In the genomic region with DNA sequence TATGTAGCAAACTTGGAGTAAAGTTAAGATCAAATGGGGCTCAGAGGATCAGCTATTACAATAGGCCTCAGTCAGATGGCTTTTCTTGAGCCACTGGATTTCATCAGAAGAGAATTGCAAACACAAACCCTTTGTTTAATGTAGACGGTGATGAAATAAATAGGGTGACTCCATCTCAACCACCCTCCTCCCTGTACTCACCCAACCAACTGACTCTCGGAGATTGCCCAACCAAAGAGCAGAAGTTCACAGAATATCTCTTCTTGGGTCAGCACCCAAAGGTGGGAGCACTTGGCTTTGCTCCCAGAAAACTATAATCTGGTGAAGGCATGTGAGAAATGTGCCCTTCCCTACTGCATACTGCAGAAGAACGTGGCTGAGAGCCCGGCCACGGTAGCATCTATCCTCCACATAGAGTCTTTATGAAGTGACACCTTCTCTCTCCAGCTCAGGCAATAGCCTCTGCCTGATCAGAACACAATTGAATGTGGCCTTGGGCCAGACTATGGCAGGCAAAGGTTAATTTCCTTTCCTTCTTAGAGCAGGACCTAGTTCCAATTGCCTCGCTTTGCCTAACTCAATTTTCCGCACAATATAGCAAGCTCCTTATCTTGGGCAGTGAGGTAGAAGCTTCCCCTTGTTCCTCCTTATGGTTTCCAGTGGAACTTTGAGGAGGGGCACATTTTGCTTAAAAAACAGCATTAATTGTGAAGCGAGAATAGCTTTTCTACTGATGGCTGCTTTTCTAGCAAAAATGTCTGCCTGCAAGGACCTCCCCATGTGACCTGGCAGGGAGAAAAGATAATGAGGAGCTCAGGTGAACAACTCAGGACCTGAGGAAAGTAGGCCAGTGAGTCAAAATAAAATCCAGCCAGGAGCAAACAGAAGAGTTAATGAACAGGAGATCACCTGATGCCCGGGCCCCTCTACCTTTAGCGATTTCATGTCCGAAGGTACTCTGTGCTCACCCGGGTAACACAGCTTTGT, we compare ENCODE assay signal across 1 cellular context.
TF ChIP-seq lines count a peak whose summit lies in the region.

No MANE protein-coding gene starts in this region.

TF ChIP-seq in HepG2, 621 proteins besides CTCF, POLR2A, EP300 and RAD21 (continued from another document and continues in another):
- TF ChIP-seq, protein P1, sequence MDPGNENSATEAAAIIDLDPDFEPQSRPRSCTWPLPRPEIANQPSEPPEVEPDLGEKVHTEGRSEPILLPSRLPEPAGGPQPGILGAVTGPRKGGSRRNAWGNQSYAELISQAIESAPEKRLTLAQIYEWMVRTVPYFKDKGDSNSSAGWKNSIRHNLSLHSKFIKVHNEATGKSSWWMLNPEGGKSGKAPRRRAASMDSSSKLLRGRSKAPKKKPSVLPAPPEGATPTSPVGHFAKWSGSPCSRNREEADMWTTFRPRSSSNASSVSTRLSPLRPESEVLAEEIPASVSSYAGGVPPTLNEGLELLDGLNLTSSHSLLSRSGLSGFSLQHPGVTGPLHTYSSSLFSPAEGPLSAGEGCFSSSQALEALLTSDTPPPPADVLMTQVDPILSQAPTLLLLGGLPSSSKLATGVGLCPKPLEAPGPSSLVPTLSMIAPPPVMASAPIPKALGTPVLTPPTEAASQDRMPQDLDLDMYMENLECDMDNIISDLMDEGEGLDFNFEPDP (CRISPR knock-in tag; conservative IDR thresholded peaks at IDR 0.05) = no peak
- no peak for TF ChIP-seq U2AF2 (IDR thresholded peaks at IDR 0.05; ENCODE audit: low read depth, low read length)
- TF ChIP-seq, protein P2, sequence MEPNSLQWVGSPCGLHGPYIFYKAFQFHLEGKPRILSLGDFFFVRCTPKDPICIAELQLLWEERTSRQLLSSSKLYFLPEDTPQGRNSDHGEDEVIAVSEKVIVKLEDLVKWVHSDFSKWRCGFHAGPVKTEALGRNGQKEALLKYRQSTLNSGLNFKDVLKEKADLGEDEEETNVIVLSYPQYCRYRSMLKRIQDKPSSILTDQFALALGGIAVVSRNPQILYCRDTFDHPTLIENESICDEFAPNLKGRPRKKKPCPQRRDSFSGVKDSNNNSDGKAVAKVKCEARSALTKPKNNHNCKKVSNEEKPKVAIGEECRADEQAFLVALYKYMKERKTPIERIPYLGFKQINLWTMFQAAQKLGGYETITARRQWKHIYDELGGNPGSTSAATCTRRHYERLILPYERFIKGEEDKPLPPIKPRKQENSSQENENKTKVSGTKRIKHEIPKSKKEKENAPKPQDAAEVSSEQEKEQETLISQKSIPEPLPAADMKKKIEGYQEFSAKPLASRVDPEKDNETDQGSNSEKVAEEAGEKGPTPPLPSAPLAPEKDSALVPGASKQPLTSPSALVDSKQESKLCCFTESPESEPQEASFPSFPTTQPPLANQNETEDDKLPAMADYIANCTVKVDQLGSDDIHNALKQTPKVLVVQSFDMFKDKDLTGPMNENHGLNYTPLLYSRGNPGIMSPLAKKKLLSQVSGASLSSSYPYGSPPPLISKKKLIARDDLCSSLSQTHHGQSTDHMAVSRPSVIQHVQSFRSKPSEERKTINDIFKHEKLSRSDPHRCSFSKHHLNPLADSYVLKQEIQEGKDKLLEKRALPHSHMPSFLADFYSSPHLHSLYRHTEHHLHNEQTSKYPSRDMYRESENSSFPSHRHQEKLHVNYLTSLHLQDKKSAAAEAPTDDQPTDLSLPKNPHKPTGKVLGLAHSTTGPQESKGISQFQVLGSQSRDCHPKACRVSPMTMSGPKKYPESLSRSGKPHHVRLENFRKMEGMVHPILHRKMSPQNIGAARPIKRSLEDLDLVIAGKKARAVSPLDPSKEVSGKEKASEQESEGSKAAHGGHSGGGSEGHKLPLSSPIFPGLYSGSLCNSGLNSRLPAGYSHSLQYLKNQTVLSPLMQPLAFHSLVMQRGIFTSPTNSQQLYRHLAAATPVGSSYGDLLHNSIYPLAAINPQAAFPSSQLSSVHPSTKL (CRISPR knock-in tag; IDR thresholded peaks at IDR 0.05) = peak; percentile 99
- TF ChIP-seq KLF6 (CRISPR knock-in tag; IDR thresholded peaks at IDR 0.05) = no peak
- TF ChIP-seq, protein P3, sequence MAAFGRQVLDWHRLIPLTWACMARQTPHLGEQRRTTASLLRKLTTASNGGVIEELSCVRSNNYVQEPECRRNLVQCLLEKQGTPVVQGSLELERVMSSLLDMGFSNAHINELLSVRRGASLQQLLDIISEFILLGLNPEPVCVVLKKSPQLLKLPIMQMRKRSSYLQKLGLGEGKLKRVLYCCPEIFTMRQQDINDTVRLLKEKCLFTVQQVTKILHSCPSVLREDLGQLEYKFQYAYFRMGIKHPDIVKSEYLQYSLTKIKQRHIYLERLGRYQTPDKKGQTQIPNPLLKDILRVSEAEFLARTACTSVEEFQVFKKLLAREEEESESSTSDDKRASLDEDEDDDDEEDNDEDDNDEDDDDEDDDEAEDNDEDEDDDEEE (CRISPR knock-in tag; IDR thresholded peaks at IDR 0.05) = peak; percentile 31; the same call in 1 of the 2 replicates
- peak; percentile 51; the same call in 1 of the 2 replicates for TF ChIP-seq ZNF350 (CRISPR knock-in tag; IDR thresholded peaks at IDR 0.05; ENCODE audit: borderline replicate concordance, low read depth)
- TF ChIP-seq, protein P4, sequence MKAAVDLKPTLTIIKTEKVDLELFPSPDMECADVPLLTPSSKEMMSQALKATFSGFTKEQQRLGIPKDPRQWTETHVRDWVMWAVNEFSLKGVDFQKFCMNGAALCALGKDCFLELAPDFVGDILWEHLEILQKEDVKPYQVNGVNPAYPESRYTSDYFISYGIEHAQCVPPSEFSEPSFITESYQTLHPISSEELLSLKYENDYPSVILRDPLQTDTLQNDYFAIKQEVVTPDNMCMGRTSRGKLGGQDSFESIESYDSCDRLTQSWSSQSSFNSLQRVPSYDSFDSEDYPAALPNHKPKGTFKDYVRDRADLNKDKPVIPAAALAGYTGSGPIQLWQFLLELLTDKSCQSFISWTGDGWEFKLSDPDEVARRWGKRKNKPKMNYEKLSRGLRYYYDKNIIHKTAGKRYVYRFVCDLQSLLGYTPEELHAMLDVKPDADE (CRISPR knock-in tag; IDR thresholded peaks at IDR 0.05) = no peak
- no peak for TF ChIP-seq FOXA1 (IDR thresholded peaks at IDR 0.05)
- peak; percentile 82 for TF ChIP-seq FOXA1 (CRISPR knock-in tag; IDR thresholded peaks at IDR 0.05)
- TF ChIP-seq, protein P5, sequence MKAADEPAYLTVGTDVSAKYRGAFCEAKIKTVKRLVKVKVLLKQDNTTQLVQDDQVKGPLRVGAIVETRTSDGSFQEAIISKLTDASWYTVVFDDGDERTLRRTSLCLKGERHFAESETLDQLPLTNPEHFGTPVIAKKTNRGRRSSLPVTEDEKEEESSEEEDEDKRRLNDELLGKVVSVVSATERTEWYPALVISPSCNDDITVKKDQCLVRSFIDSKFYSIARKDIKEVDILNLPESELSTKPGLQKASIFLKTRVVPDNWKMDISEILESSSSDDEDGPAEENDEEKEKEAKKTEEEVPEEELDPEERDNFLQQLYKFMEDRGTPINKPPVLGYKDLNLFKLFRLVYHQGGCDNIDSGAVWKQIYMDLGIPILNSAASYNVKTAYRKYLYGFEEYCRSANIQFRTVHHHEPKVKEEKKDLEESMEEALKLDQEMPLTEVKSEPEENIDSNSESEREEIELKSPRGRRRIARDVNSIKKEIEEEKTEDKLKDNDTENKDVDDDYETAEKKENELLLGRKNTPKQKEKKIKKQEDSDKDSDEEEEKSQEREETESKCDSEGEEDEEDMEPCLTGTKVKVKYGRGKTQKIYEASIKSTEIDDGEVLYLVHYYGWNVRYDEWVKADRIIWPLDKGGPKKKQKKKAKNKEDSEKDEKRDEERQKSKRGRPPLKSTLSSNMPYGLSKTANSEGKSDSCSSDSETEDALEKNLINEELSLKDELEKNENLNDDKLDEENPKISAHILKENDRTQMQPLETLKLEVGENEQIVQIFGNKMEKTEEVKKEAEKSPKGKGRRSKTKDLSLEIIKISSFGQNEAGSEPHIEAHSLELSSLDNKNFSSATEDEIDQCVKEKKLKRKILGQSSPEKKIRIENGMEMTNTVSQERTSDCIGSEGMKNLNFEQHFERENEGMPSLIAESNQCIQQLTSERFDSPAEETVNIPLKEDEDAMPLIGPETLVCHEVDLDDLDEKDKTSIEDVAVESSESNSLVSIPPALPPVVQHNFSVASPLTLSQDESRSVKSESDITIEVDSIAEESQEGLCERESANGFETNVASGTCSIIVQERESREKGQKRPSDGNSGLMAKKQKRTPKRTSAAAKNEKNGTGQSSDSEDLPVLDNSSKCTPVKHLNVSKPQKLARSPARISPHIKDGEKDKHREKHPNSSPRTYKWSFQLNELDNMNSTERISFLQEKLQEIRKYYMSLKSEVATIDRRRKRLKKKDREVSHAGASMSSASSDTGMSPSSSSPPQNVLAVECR (CRISPR knock-in tag; IDR thresholded peaks at IDR 0.05; ENCODE audit: borderline replicate concordance) = peak; percentile 49; the same call in 1 of the 2 replicates
- TF ChIP-seq MATR3 (CRISPR knock-in tag; IDR thresholded peaks at IDR 0.05) = no peak
- TF ChIP-seq KAT8 (CRISPR knock-in tag; IDR thresholded peaks at IDR 0.05) = peak; percentile 84
- no peak; the same call in 1 of the 2 replicates for TF ChIP-seq KDM5A (IDR thresholded peaks at IDR 0.05; ENCODE audit: borderline replicate concordance, low read length)
- no peak for TF ChIP-seq CREB1 (IDR thresholded peaks at IDR 0.05)
- peak; percentile 65 for TF ChIP-seq CREB1 (CRISPR knock-in tag; IDR thresholded peaks at IDR 0.05)
- TF ChIP-seq, protein P6, sequence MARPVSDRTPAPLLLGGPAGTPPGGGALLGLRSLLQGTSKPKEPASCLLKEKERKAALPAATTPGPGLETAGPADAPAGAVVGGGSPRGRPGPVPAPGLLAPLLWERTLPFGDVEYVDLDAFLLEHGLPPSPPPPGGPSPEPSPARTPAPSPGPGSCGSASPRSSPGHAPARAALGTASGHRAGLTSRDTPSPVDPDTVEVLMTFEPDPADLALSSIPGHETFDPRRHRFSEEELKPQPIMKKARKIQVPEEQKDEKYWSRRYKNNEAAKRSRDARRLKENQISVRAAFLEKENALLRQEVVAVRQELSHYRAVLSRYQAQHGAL (CRISPR knock-in tag; IDR thresholded peaks at IDR 0.05; ENCODE audit: not compliant biosample characterization) = no peak
- no peak for TF ChIP-seq ZNF138 (CRISPR knock-in tag; IDR thresholded peaks at IDR 0.05; ENCODE audit: low read depth)
- TF ChIP-seq ZNF780A (CRISPR knock-in tag; IDR thresholded peaks at IDR 0.05) = no peak
- TF ChIP-seq ERF (CRISPR knock-in tag; IDR thresholded peaks at IDR 0.05) = no peak
- TF ChIP-seq, protein P7, sequence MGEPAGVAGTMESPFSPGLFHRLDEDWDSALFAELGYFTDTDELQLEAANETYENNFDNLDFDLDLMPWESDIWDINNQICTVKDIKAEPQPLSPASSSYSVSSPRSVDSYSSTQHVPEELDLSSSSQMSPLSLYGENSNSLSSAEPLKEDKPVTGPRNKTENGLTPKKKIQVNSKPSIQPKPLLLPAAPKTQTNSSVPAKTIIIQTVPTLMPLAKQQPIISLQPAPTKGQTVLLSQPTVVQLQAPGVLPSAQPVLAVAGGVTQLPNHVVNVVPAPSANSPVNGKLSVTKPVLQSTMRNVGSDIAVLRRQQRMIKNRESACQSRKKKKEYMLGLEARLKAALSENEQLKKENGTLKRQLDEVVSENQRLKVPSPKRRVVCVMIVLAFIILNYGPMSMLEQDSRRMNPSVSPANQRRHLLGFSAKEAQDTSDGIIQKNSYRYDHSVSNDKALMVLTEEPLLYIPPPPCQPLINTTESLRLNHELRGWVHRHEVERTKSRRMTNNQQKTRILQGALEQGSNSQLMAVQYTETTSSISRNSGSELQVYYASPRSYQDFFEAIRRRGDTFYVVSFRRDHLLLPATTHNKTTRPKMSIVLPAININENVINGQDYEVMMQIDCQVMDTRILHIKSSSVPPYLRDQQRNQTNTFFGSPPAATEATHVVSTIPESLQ (CRISPR knock-in tag; conservative IDR thresholded peaks at IDR 0.05) = no peak
- peak; percentile 35; the same call in 1 of the 2 replicates for TF ChIP-seq ZNF143 (CRISPR knock-in tag; IDR thresholded peaks at IDR 0.05)
- TF ChIP-seq EED (CRISPR knock-in tag; IDR thresholded peaks at IDR 0.05) = no peak
- TF ChIP-seq IRX3 (CRISPR knock-in tag; IDR thresholded peaks at IDR 0.05; ENCODE audit: borderline replicate concordance, low read depth) = no peak
- TF ChIP-seq SIX4 (CRISPR knock-in tag; IDR thresholded peaks at IDR 0.05) = peak; percentile 36; the same call in 1 of the 2 replicates
- no peak for TF ChIP-seq SNRNP70 (IDR thresholded peaks at IDR 0.05; ENCODE audit: low read depth, low read length)
- TF ChIP-seq NR2C2 (CRISPR knock-in tag; IDR thresholded peaks at IDR 0.05; ENCODE audit: borderline replicate concordance) = peak; percentile 82
- peak; percentile 99 for TF ChIP-seq CEBPB (IDR thresholded peaks at IDR 0.05; ENCODE audit: borderline replicate concordance, low read depth, low read length)
- 0 out of 2 replicates have a peak, but pooled peaks have one; percentile 4 for TF ChIP-seq BHLHE40 (IDR thresholded peaks at IDR 0.05; ENCODE audit: low read length)
- peak; percentile 51; the same call in 1 of the 2 replicates for TF ChIP-seq ZNF292 (CRISPR knock-in tag; IDR thresholded peaks at IDR 0.05; ENCODE audit: borderline replicate concordance, low read depth)
- TF ChIP-seq ZNF260 (CRISPR knock-in tag; IDR thresholded peaks at IDR 0.05; ENCODE audit: borderline replicate concordance, low read depth) = no peak
- TF ChIP-seq ZKSCAN1 (IDR thresholded peaks at IDR 0.05; ENCODE audit: low read length) = 0 out of 2 replicates have a peak, but pooled peaks have one; percentile 37
- peak; percentile 84 for TF ChIP-seq MED1 (CRISPR knock-in tag; IDR thresholded peaks at IDR 0.05)
- no peak for TF ChIP-seq ZNF558 (CRISPR knock-in tag; IDR thresholded peaks at IDR 0.05; ENCODE audit: borderline replicate concordance)
- no peak for TF ChIP-seq ZNF674 (CRISPR knock-in tag; IDR thresholded peaks at IDR 0.05; ENCODE audit: low read depth)
- 0 out of 2 replicates have a peak, but pooled peaks have one; percentile 21 for TF ChIP-seq ZNF34 (CRISPR knock-in tag; IDR thresholded peaks at IDR 0.05; ENCODE audit: borderline replicate concordance)
- no peak for TF ChIP-seq ZFP36L2 (CRISPR knock-in tag; IDR thresholded peaks at IDR 0.05)
- TF ChIP-seq, protein P8, sequence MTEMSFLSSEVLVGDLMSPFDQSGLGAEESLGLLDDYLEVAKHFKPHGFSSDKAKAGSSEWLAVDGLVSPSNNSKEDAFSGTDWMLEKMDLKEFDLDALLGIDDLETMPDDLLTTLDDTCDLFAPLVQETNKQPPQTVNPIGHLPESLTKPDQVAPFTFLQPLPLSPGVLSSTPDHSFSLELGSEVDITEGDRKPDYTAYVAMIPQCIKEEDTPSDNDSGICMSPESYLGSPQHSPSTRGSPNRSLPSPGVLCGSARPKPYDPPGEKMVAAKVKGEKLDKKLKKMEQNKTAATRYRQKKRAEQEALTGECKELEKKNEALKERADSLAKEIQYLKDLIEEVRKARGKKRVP (CRISPR knock-in tag; IDR thresholded peaks at IDR 0.05) = peak in 1 of 2 experiments; percentile 97; a peak in 2 of 4 replicates
- 0 out of 2 replicates have a peak, but pooled peaks have one; percentile 42 for TF ChIP-seq KDM6A (CRISPR knock-in tag; IDR thresholded peaks at IDR 0.05; ENCODE audit: low read depth)
- TF ChIP-seq CBX5 (CRISPR knock-in tag; IDR thresholded peaks at IDR 0.05; ENCODE audit: borderline replicate concordance) = peak; percentile 74; the same call in 1 of the 2 replicates
